ENCODE assay signal across 22 cellular contexts in the genomic region with DNA sequence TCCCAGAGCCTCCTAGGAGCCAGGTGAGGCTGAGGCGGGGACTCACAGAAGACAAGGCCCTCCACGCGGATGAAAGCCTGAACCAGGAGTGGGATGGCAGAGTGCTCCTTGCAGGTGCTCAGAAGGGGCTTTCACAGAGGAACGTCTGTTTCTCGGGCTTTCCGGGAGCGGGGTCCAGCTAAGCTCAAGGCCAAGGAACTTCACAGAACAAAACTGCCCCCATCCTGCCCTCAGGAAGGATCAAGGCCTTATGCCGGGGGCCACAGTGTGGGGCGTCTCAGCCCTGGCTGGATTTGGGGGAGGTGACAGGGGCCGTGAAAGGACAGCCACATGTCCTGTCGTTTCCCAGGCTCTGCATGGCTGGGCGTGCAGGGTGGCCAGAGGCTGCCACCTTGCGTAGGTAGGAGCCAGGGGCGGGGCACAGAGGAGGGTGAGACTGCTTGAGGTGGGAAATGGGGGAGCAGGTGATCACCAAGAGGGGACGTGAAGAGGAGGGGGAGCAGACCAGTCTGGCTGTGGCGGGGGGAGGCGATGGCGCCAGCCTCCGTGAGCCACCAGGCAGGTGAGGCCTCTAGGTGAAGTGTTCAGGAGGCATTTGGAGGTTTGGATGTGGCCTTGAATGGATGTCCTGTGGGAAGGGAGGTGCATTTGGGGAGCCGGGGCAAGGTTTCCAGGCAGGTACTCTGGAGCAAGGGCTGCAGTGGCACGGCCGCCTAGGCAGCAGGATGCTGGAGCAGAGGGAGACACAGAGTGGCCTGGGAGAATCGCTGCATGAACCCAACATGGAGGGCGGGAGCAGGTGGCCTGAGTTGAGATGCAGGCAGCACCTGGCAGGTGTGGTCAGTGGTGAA.
"Had no signal": no experiment of that assay in that cellular context is flagged by ENCODE, and none has a peak within 500 bp of the region (broad histone marks: within the 10 kb centered on the region; RNA-seq: fewer than 3 reads in every experiment).

No MANE protein-coding gene starts in this region.

- H3K4me1 ChIP-seq: body of pancreas, colonic mucosa, left lung, pancreas had no signal

- H3K9me3 ChIP-seq: body of pancreas, colonic mucosa, left lung, mucosa of descending colon, pancreas, tibial nerve had no signal

- H3K4me2 ChIP-seq: neural progenitor cell had no signal

- H3K4me1 Mint-ChIP-seq: naive B cell had no signal

- H3K36me3 ChIP-seq: colonic mucosa, left lung, neural progenitor cell, pancreas, tibial nerve, WERI-Rb-1 had no signal

- H3K27ac Mint-ChIP-seq: activated T-cell treated with anti-CD3 and anti-CD28 coated beads, Interleukin-2, amount 50 U/mL, for 72 hours; naive B cell; neural progenitor cell had no signal

- FAIRE-seq: endometrium, kidney, pancreas had no signal

- H3K9ac ChIP-seq: neural progenitor cell had no signal

- DNase-seq: activated CD4-positive, alpha-beta T cell treated with anti-CD3 and anti-CD28 coated beads for 1 hour; activated gamma-delta T cell treated with Interleukin-2 at 50 U/mL for 16 hours; activated T-cell treated with anti-CD3 and anti-CD28 coated beads, Interleukin-2, amount 50 U/mL, for 72 hours; caudate nucleus; colonic mucosa; erythroblast; foreskin melanocyte; mucosa of descending colon; naive B cell; pancreas; stimulated activated CD4-positive, alpha-beta T cell treated with anti-CD3 and anti-CD28 coated beads, Interleukin-12 subunit alpha, Interleukin-12 subunit beta, amount 100 ng/mL, for 4 hours; stimulated activated CD4-positive, alpha-beta T cell treated with anti-CD3 and anti-CD28 coated beads, Interleukin-1b, Interleukin-23, amount 100 ng/mL, for 48 hours; stimulated activated CD8-positive, alpha-beta memory T cell treated with anti-CD3 and anti-CD28 coated beads, Interleukin-4, amount 100 ng/mL, for 48 hours; stimulated activated naive CD4-positive, alpha-beta T cell treated with Interleukin-2 at 50 U/mL for 16 hours; SW 1271; WERI-Rb-1 had no signal

- H2AFZ ChIP-seq: neural progenitor cell had no signal

- H3K27me3 ChIP-seq: body of pancreas, colonic mucosa, neural progenitor cell, pancreas, tibial nerve had no signal

- ATAC-seq: activated T-cell treated with anti-CD3 and anti-CD28 coated beads, Interleukin-2, amount 50 U/mL, for 72 hours; body of pancreas; left lung; mucosa of descending colon; pancreas had no signal

- H3K4me3 ChIP-seq: body of pancreas, colonic mucosa, left lung, mucosa of descending colon, neural progenitor cell, pancreas, tibial nerve had no signal

- H3K36me3 Mint-ChIP-seq: naive B cell, neural progenitor cell had no signal

- H3K9me3 Mint-ChIP-seq: activated T-cell treated with anti-CD3 and anti-CD28 coated beads, Interleukin-2, amount 50 U/mL, for 72 hours; neural progenitor cell had no signal

- H3K27ac ChIP-seq: body of pancreas, colonic mucosa, left lung, neural progenitor cell, pancreas, WERI-Rb-1 had no signal

- H3K4me3 Mint-ChIP-seq: activated T-cell treated with anti-CD3 and anti-CD28 coated beads, Interleukin-2, amount 50 U/mL, for 72 hours; naive B cell; neural progenitor cell had no signal
